Comparison of ENCODE assay signal across 13 cellular contexts in genomic region chr14:56807586-56808168, GRCh38.
A peak's percentile ranks its signal among the peaks of the same experiment; 100 is the strongest.
DNase-seq lines count a peak whose midpoint lies in the region; TF ChIP-seq lines count a peak whose summit lies in the region.
"Had no signal": no experiment of that assay in that cellular context is flagged by ENCODE, and none has a peak within 500 bp of the region (broad histone marks: within the 10 kb centered on the region; RNA-seq: fewer than 3 reads in every experiment).

No MANE protein-coding gene starts in this region.

- H3K4me1 ChIP-seq in NT2/D1 (ENCODE audit: insufficient read depth, insufficient read length) (peaks cover 2% of the 10 kb centered on the region), tibial artery (peaks cover 0 to 24% (median 18%) of the 10 kb centered on the region in 4 donors)

- H3K27ac ChIP-seq in tibial artery = no peak overlapping the region
- H3K27ac ChIP-seq: tibial nerve had no signal

- TF ChIP-seq CTCF in retinal pigment epithelial cell (conservative IDR thresholded peaks at IDR 0.05; ENCODE audit: low read depth, low read length) (no peak), tibial artery (IDR thresholded peaks at IDR 0.05) (no peak)

- peaks cover 98% of the 10 kb centered on the region for H3K27me3 Mint-ChIP-seq in activated naive CD4-positive, alpha-beta T cell treated with anti-CD3 and anti-CD28 coated beads, Interleukin-2, amount 10 ng/mL, durations not matched to agents 7 days and 5 days

- H3K9me3 ChIP-seq in NT2/D1 (ENCODE audit: insufficient read depth, low read length) (peaks cover 6% of the 10 kb centered on the region; the same call in 1 of the 2 replicates), iPS-18c (ENCODE audit: control insufficient read depth, insufficient read depth, low read length) (no peaks in the 10 kb centered on the region), tibial artery (no peaks in the 10 kb centered on the region)
- H3K9me3 ChIP-seq: tibial nerve had no signal

- peaks cover 8% of the 10 kb centered on the region for H3K4me1 Mint-ChIP-seq in activated naive CD4-positive, alpha-beta T cell treated with anti-CD3 and anti-CD28 coated beads, Interleukin-2, amount 10 ng/mL, durations not matched to agents 7 days and 5 days

- H3K27me3 ChIP-seq in NT2/D1 (ENCODE audit: insufficient read depth, insufficient read length) = peaks cover 82% of the 10 kb centered on the region
- peaks cover 8 to 98% of the 10 kb centered on the region in 2 donors for H3K27me3 ChIP-seq in tibial artery

- H3K36me3 ChIP-seq in NT2/D1 (ENCODE audit: insufficient read depth, insufficient read length, low read length) (peaks cover 10% of the 10 kb centered on the region), tibial artery (no peaks in the 10 kb centered on the region)
- H3K36me3 ChIP-seq: tibial nerve had no signal

- H3K4me3 Mint-ChIP-seq in activated naive CD4-positive, alpha-beta T cell treated with anti-CD3 and anti-CD28 coated beads, Interleukin-2, amount 10 ng/mL, durations not matched to agents 7 days and 5 days = no peak overlapping the region

- H3K36me3 Mint-ChIP-seq in activated naive CD4-positive, alpha-beta T cell treated with anti-CD3 and anti-CD28 coated beads, Interleukin-2, amount 10 ng/mL, durations not matched to agents 7 days and 5 days = peaks cover 20% of the 10 kb centered on the region

- CTCF ChIA-PET in activated naive CD4-positive, alpha-beta T cell treated with anti-CD3 and anti-CD28 coated beads, Interleukin-2, amount 10 ng/mL, durations not matched to agents 7 days and 5 days (lab: Charles Lee) = no interaction called here

- H3K9ac ChIP-seq in NT2/D1 (ENCODE audit: insufficient read length, low read depth) = peak overlapping the region; percentile 76

- DNase-seq in activated naive CD4-positive, alpha-beta T cell treated with anti-CD3 and anti-CD28 coated beads, Interleukin-2, amount 10 ng/mL, durations not matched to agents 7 days and 5 days = no peak
- DNase-seq in activated naive CD4-positive, alpha-beta T cell treated with Interleukin-2 at 50 U/mL for 16 hours = no peak
- DNase-seq in NT2/D1 (ENCODE audit: low read depth, low spot score) (no peak), retinal pigment epithelial cell (ENCODE audit: low read depth) (no peak), tibial artery (no peak), NCI-H345 (lab: John Stamatoyannopoulos, UW) (no peak), kidney glomerular epithelial cell (lab: John Stamatoyannopoulos, UW) (no peak)
- DNase-seq: NCI-H2081, NCI-H774, SHP77 treated with DMSO at 0.1 percent for 48 hours had no signal

- H3K4me3 ChIP-seq in NT2/D1 (ENCODE audit: insufficient read length, low read depth) (peak overlapping the region; percentile 44), iPS-18c (ENCODE audit: insufficient read depth, low read depth, low read length) (peak overlapping the region; percentile 67), retinal pigment epithelial cell (ENCODE audit: low read length) (peak overlapping the region; percentile 95), tibial artery (peak overlapping the region in 1 of 2 donors; percentile 23)

- H3K9me3 Mint-ChIP-seq in activated naive CD4-positive, alpha-beta T cell treated with anti-CD3 and anti-CD28 coated beads, Interleukin-2, amount 10 ng/mL, durations not matched to agents 7 days and 5 days = peaks cover 1% of the 10 kb centered on the region
- H3K9me3 Mint-ChIP-seq: natural killer cell treated with Interleukin-12 subunit alpha and Interleukin-12 subunit beta and Interleukin-15 and Interleukin-18, amount 100 ng/mL, for 72 hours had no signal

- intact Hi-C loops in tibial artery (cut with DNase I; ENCODE audit: low total_unique reads) = no loop called here

- peak overlapping the region; percentile 68 for H3K27ac Mint-ChIP-seq in activated naive CD4-positive, alpha-beta T cell treated with anti-CD3 and anti-CD28 coated beads, Interleukin-2, amount 10 ng/mL, durations not matched to agents 7 days and 5 days
